In genomic region chr20:60402209-60403058, GRCh38 we compare ENCODE assay signal across 13 cellular contexts.
"Had no signal": no experiment of that assay in that cellular context is flagged by ENCODE, and none has a peak within 500 bp of the region (broad histone marks: within the 10 kb centered on the region; RNA-seq: fewer than 3 reads in every experiment).

No MANE protein-coding gene starts in this region.

- H3K36me3 Mint-ChIP-seq: activated CD4-positive, alpha-beta memory T cell treated with anti-CD3 and anti-CD28 coated beads for 36 hours; naive B cell; stimulated activated naive B cell treated with anti-CD40 and anti-IgM and Interleukin-4, amounts not matched to agents 10 μg/mL and 1 μg/mL and 100 μg/mL, for 72 hours had no signal

- H3K27ac Mint-ChIP-seq: activated CD4-positive, alpha-beta memory T cell treated with anti-CD3 and anti-CD28 coated beads for 36 hours; activated naive CD4-positive, alpha-beta T cell treated with anti-CD3 and anti-CD28 coated beads, Interleukin-2, amount 50 U/mL, for 72 hours; naive B cell; stimulated activated naive B cell treated with anti-CD40 and anti-IgM and Interleukin-4, amounts not matched to agents 10 μg/mL and 1 μg/mL and 100 μg/mL, for 72 hours had no signal

- DNase-seq: activated effector memory CD4-positive, alpha-beta T cell treated with anti-CD3 and anti-CD28 coated beads, Interleukin-2, amount 50 U/mL, for 16 hours; activated T-cell treated with anti-CD3 and anti-CD28 coated beads, Interleukin-2, amount 50 U/mL, for 4 hours; body of pancreas; caudate nucleus; hippocampal formation; naive B cell; stimulated activated CD4-positive, alpha-beta T cell treated with anti-CD3 and anti-CD28 coated beads, Interleukin-2, amount 100 ng/mL, for 48 hours; stimulated activated naive B cell treated with anti-CD40 and anti-IgM and Interleukin-4, amounts not matched to agents 10 μg/mL and 1 μg/mL and 100 μg/mL, for 72 hours; WERI-Rb-1 had no signal

- H3K27me3 ChIP-seq: body of pancreas, tibial nerve had no signal

- H3K4me1 ChIP-seq: body of pancreas, tibial nerve had no signal

- ATAC-seq: body of pancreas, left lobe of liver had no signal

- H3K4me1 Mint-ChIP-seq: naive B cell; stimulated activated naive B cell treated with anti-CD40 and anti-IgM and Interleukin-4, amounts not matched to agents 10 μg/mL and 1 μg/mL and 100 μg/mL, for 72 hours had no signal

- H3K36me3 ChIP-seq: tibial nerve, WERI-Rb-1 had no signal

- H3K4me3 ChIP-seq: body of pancreas, tibial nerve had no signal

- H3K27ac ChIP-seq: body of pancreas, tibial nerve, WERI-Rb-1 had no signal

- H3K4me3 Mint-ChIP-seq: activated CD4-positive, alpha-beta memory T cell treated with anti-CD3 and anti-CD28 coated beads for 36 hours; activated T-cell treated with anti-CD3 and anti-CD28 coated beads, Interleukin-2, amount 50 U/mL, for 4 hours; stimulated activated naive B cell treated with anti-CD40 and anti-IgM and Interleukin-4, amounts not matched to agents 10 μg/mL and 1 μg/mL and 100 μg/mL, for 72 hours had no signal
